Comparison of ENCODE assay signal across 27 cellular contexts in genomic region chr1:183214021-183214970, GRCh38. TPM values are rescaled to one million over a fixed set of nuclear protein-coding genes. Genes with fewer than 3 reads are reported as not detected.
DNase-seq lines count a peak whose midpoint lies in the region; ATAC-seq and TF ChIP-seq lines count a peak whose summit lies in the region.
"Had no signal": no experiment of that assay in that cellular context is flagged by ENCODE, and none has a peak within 500 bp of the region (broad histone marks: within the 10 kb centered on the region; RNA-seq: fewer than 3 reads in every experiment).

No MANE protein-coding gene starts in this region.

- H3K4me3 ChIP-seq in PC-3 (ENCODE audit: low read length): no peak overlapping the region
- H3K4me3 ChIP-seq: colonic mucosa, heart left ventricle, right lobe of liver, SJSA1, upper lobe of left lung had no signal

- H3K79me2 ChIP-seq in PC-3 (ENCODE audit: low read length): peaks cover 18% of the 10 kb centered on the region

- no peak overlapping the region for H2AFZ ChIP-seq in PC-3 (ENCODE audit: low read length)

- peaks cover 14% of the 10 kb centered on the region for H3K4me1 ChIP-seq in PC-3 (ENCODE audit: insufficient read depth, low read length)

- peaks cover 52% of the 10 kb centered on the region for H3K36me3 ChIP-seq in PC-3 (ENCODE audit: low read depth, low read length)
- H3K36me3 ChIP-seq: colonic mucosa, heart left ventricle, right lobe of liver, SJSA1, upper lobe of left lung had no signal

- POLR2A ChIA-PET in PC-3 (lab: Charles Lee; ENCODE audit: unreplicated experiment): no interaction called here

- H4K20me1 ChIP-seq in PC-3 (ENCODE audit: low read length): no peaks in the 10 kb centered on the region

- H3K27me3 ChIP-seq in PC-3 (ENCODE audit: low read length): no peaks in the 10 kb centered on the region
- H3K27me3 ChIP-seq: colonic mucosa, heart left ventricle, right lobe of liver, SJSA1, upper lobe of left lung had no signal

- no peaks in the 10 kb centered on the region for H3K9me3 ChIP-seq in PC-3 (ENCODE audit: low read length)
- H3K9me3 ChIP-seq: colonic mucosa, heart left ventricle, right lobe of liver, SJSA1, upper lobe of left lung had no signal

- CTCF ChIA-PET in PC-3 (lab: Charles Lee): no interaction called here

- intact Hi-C loops in PC-3 (cut with micrococcal nuclease): no loop called here

- H3K4me2 ChIP-seq in PC-3 (ENCODE audit: low read length): no peak overlapping the region

- TF ChIP-seq CTCF in PC-3 (conservative IDR thresholded peaks at IDR 0.05; ENCODE audit: low read depth, low read length): no peak

- H3K9ac ChIP-seq in PC-3 (ENCODE audit: low read length): no peak overlapping the region

- no peaks in the 10 kb centered on the region for H3F3A ChIP-seq in PC-3 (ENCODE audit: low read length, unreplicated experiment)

- peak; percentile 93 for DNase-seq in G401 (ENCODE audit: low spot score)
- peak; percentile 72 for DNase-seq in NCI-H2107 treated with DMSO at 0.1 percent for 48 hours (lab: John Stamatoyannopoulos, UW; ENCODE audit: unreplicated experiment)
- no peak for DNase-seq in PC-3
- peak; percentile 44 for DNase-seq in kidney tubule cell (ENCODE audit: low spot score)
- no peak for DNase-seq in NCI-H446 (lab: John Stamatoyannopoulos, UW)
- DNase-seq: activated CD4-positive, alpha-beta T cell treated with anti-CD3 and anti-CD28 coated beads, Interleukin-2, amount 10 ng/mL, durations not matched to agents 24 days and 14 days; activated naive CD4-positive, alpha-beta T cell treated with anti-CD3 and anti-CD28 coated beads for 36 hours; activated T-cell treated with anti-CD3 and anti-CD28 coated beads, Interleukin-2, amount 50 U/mL, for 72 hours; amniotic stem cell; CD8-positive, alpha-beta memory T cell; colonic mucosa; DMS153; effector CD8-positive, alpha-beta T cell; foreskin fibroblast; GDM1; heart left ventricle; NCI-H2029; right lobe of liver; stimulated activated CD4-positive, alpha-beta T cell treated with anti-CD3 and anti-CD28 coated beads, Interleukin-2, amount 100 ng/mL, for 48 hours; upper lobe of left lung had no signal

- in situ Hi-C loops in G401 (cut with HindIII; ENCODE audit: low sequenced_read_pairs): no loop called here

- peak; percentile 25; the same call in 1 of the 2 replicates for ATAC-seq in PC-3
- no peak for ATAC-seq in GM21367 (IDR thresholded peaks at IDR 0.05; ENCODE audit: unreplicated experiment)
- no peak for ATAC-seq in HG02981 (IDR thresholded peaks at IDR 0.05; ENCODE audit: unreplicated experiment)
- no peak for ATAC-seq in GM21390 (IDR thresholded peaks at IDR 0.05; ENCODE audit: unreplicated experiment)
- ATAC-seq: activated T-cell treated with anti-CD3 and anti-CD28 coated beads, Interleukin-2, amount 50 U/mL, for 72 hours; HCT116; heart left ventricle; right lobe of liver had no signal

- no TSS peak for BruUV-seq in PC-3 (replicated peaks; lab: Mats Ljungman, UMichigan)

- H3K9me2 ChIP-seq in PC-3 (replicated peaks; ENCODE audit: low read length): no peaks in the 10 kb centered on the region

- no peak overlapping the region for H3K27ac ChIP-seq in PC-3 (ENCODE audit: low read length)
- H3K27ac ChIP-seq: colonic mucosa, heart left ventricle, HL-60, right lobe of liver, SJSA1, upper lobe of left lung had no signal

RNA-seq across cellular contexts. Expression of gene LAMC2, which starts 28.2 kb away (rescaled TPM):
- total RNA-seq in G401 (2014; rRNA removed; shearing (Covaris generic)): 0.61 and 0.68 TPM in 2 replicates
- total RNA-seq in PC-3 (2014; rRNA removed): 105 and 127 TPM in 2 replicates
- total RNA-seq: B cell; CD8-positive, alpha-beta memory T cell had no signal

Comparison
In these comparisons a context has a peak if more than half of its experiments do, and no peak if none do; other contexts are left out.
1. DNase-seq: peak in G401 (single experiment), NCI-H2107 treated with DMSO at 0.1 percent for 48 hours (single experiment) and kidney tubule cell (single experiment); none in PC-3 (single experiment) and NCI-H446 (0 of 2).
2. RNA of gene LAMC2, which starts 28.2 kb away (total RNA-seq): 105 to 127 TPM in PC-3; 0.61 to 0.68 TPM in G401; every median in the first group is over 10 times any median in the second.